Comparison of ENCODE assay signal across 10 cellular contexts in the genomic region with DNA sequence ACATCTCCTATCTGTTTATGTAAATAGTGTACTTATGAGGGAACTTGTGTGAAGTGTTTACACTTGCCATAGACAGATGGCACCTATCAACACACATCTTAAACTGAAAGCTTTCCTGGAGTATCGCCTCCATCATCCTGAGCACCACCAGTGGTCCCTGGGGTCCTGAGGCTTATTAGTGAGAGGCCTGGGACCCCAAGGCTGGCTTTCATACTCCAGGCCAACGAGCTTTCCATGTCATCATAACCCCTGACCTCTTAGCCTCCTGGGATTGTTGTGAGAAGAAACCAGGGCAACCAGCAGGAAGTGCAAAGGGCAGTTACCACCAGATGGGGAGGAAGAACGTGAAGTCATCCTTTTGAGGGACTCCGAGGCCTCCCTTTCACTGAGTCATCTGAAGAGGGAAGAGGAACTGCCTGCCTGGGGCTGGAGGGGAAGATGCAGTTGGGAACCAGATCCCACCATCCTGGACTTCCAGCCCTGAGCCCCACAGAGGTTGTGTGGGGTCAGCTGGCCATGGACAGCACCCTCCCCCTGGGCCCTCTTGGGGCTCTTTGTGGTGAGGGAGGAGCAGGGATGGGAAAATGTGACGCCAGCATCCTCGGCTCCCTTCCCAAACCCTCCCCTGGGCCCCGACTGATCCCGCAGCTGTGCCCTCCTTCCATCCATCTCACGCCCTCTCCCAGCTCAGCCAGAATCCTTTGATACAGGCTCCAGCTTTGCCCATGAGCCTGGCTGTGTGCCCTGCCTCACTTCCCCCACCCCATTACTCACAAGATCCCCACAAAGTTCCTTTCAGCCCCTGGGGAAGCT. TPM values are rescaled to one million over a fixed set of nuclear protein-coding genes. Genes with fewer than 3 reads are reported as not detected.
DNase-seq lines count a peak whose midpoint lies in the region; ATAC-seq and TF ChIP-seq lines count a peak whose summit lies in the region.
"Had no signal": no experiment of that assay in that cellular context is flagged by ENCODE, and none has a peak within 500 bp of the region (broad histone marks: within the 10 kb centered on the region; RNA-seq: fewer than 3 reads in every experiment).

No MANE protein-coding gene starts in this region.

- H3K27me3 ChIP-seq in lung (ENCODE audit: control insufficient read depth, insufficient read depth) (no peaks in the 10 kb centered on the region), aorta (ENCODE audit: control insufficient read depth in 1 of 2, insufficient read depth in 2 of 2, low read length in 1 of 2) (no peaks in the 10 kb centered on the region)

- DNase-seq in natural killer cell: no peak
- DNase-seq in natural killer cell treated with Interleukin-12 subunit alpha and Interleukin-12 subunit beta and Interleukin-15 and Interleukin-18, amount 100 ng/mL, for 72 hours (ENCODE audit: low spot score): no peak
- peak in 20 of 61 donors; percentile 19 to 66 (median 44) for DNase-seq in caudate nucleus (lab: John Stamatoyannopoulos, UW)
- peak; percentile 66 for DNase-seq in lung (ENCODE audit: low spot score)
- DNase-seq in aorta: peak; percentile 73 to 77
- no peak for DNase-seq in SW480 (ENCODE audit: low spot score)

- H3K36me3 ChIP-seq in lung (ENCODE audit: control insufficient read depth in 2 of 2, insufficient read depth in 2 of 2, low read length in 2 of 2) (no peaks in the 10 kb centered on the region), aorta (ENCODE audit: control insufficient read depth in 1 of 2, insufficient read depth in 2 of 2, low read length in 1 of 2) (no peaks in the 10 kb centered on the region)

- intact Hi-C loops in natural killer cell (cut with micrococcal nuclease) (no loop called here), aorta (cut with DNase I) (no loop called here)

- H3K4me3 Mint-ChIP-seq in natural killer cell: no peak overlapping the region
- no peak overlapping the region for H3K4me3 Mint-ChIP-seq in natural killer cell treated with Interleukin-12 subunit alpha and Interleukin-12 subunit beta and Interleukin-15 and Interleukin-18, amount 100 ng/mL, for 72 hours
- H3K4me3 Mint-ChIP-seq: CD8-positive, alpha-beta T cell had no signal

- peaks cover 10 to 11% of the 10 kb centered on the region in 2 donors for H3K27me3 Mint-ChIP-seq in natural killer cell (ENCODE audit: low read depth in 2 of 2)
- H3K27me3 Mint-ChIP-seq in natural killer cell treated with Interleukin-12 subunit alpha and Interleukin-12 subunit beta and Interleukin-15 and Interleukin-18, amount 100 ng/mL, for 72 hours: peaks cover 11 to 18% of the 10 kb centered on the region in 2 donors

- ATAC-seq in natural killer cell: peak in 2 of 3 donors; percentile 34 to 61
- no peak for ATAC-seq in natural killer cell treated with Interleukin-12 subunit alpha and Interleukin-12 subunit beta and Interleukin-15 and Interleukin-18, amount 100 ng/mL, for 72 hours
- ATAC-seq in lung (ENCODE audit: insufficient read depth, low FRiP score): peak; percentile 81
- peak; percentile 42 for ATAC-seq in aorta (ENCODE audit: low FRiP score)
- no peak for ATAC-seq in GM18511 (IDR thresholded peaks at IDR 0.05; ENCODE audit: unreplicated experiment)
- ATAC-seq in GM19452 (IDR thresholded peaks at IDR 0.05; ENCODE audit: unreplicated experiment): no peak
- ATAC-seq: CD8-positive, alpha-beta T cell had no signal

- TF ChIP-seq CTCF in natural killer cell (IDR thresholded peaks at IDR 0.05): no peak
- no peak for TF ChIP-seq CTCF in lung (IDR thresholded peaks at IDR 0.05; ENCODE audit: control extremely low read depth, extremely low read depth)

- no peaks in the 10 kb centered on the region for H3K36me3 Mint-ChIP-seq in natural killer cell
- no peaks in the 10 kb centered on the region for H3K36me3 Mint-ChIP-seq in natural killer cell treated with Interleukin-12 subunit alpha and Interleukin-12 subunit beta and Interleukin-15 and Interleukin-18, amount 100 ng/mL, for 72 hours
- H3K36me3 Mint-ChIP-seq: CD8-positive, alpha-beta T cell had no signal

- WGBS in lung, 2 donors: 42 to 47% methylated on average over 7 to 9 of the region's 9 CpGs
- WGBS in aorta, 2 donors: 69 to 72% methylated on average over 9 of the region's 9 CpGs

- H3K4me3 ChIP-seq in lung (no peak overlapping the region), aorta (ENCODE audit: low read length in 2 of 2) (no peak overlapping the region)
- H3K4me3 ChIP-seq: PC-9 had no signal

- H3K9me3 Mint-ChIP-seq in natural killer cell: no peaks in the 10 kb centered on the region
- H3K9me3 Mint-ChIP-seq in natural killer cell treated with Interleukin-12 subunit alpha and Interleukin-12 subunit beta and Interleukin-15 and Interleukin-18, amount 100 ng/mL, for 72 hours: no peaks in the 10 kb centered on the region
- H3K9me3 Mint-ChIP-seq: CD8-positive, alpha-beta T cell had no signal

- H3K4me1 Mint-ChIP-seq in natural killer cell: peaks cover 9% of the 10 kb centered on the region in 2 donors
- peaks cover 10% of the 10 kb centered on the region in 2 donors for H3K4me1 Mint-ChIP-seq in natural killer cell treated with Interleukin-12 subunit alpha and Interleukin-12 subunit beta and Interleukin-15 and Interleukin-18, amount 100 ng/mL, for 72 hours (ENCODE audit: low read depth in 2 of 2)

- peak overlapping the region in 1 of 2 donors; percentile 21 for H3K27ac Mint-ChIP-seq in natural killer cell
- H3K27ac Mint-ChIP-seq in natural killer cell treated with Interleukin-12 subunit alpha and Interleukin-12 subunit beta and Interleukin-15 and Interleukin-18, amount 100 ng/mL, for 72 hours: no peak overlapping the region
- H3K27ac Mint-ChIP-seq: CD8-positive, alpha-beta T cell had no signal

- no peaks in the 10 kb centered on the region for H3K9me3 ChIP-seq in lung (ENCODE audit: control insufficient read depth in 2 of 2, insufficient read depth in 1 of 2, low read length in 1 of 2)
- H3K9me3 ChIP-seq in aorta (ENCODE audit: control insufficient read depth, low read length): no peaks in the 10 kb centered on the region

- peaks cover 24 to 27% of the 10 kb centered on the region in 2 donors for H3K4me1 ChIP-seq in lung (ENCODE audit: control insufficient read depth in 2 of 2, insufficient read depth in 2 of 2, low read length in 2 of 2)
- H3K4me1 ChIP-seq in aorta (ENCODE audit: control insufficient read depth in 1 of 2, insufficient read depth in 2 of 2, low read length in 2 of 2): no peaks in the 10 kb centered on the region

- peak overlapping the region; percentile 46 for H3K27ac ChIP-seq in caudate nucleus (ENCODE audit: low read depth, low read length)
- H3K27ac ChIP-seq in lung (ENCODE audit: low read depth in 1 of 2, low read length in 1 of 2): peak overlapping the region; percentile 37 to 77
- H3K27ac ChIP-seq in aorta (ENCODE audit: low read depth in 1 of 2, low read length in 2 of 2): no peak overlapping the region
- H3K27ac ChIP-seq: PC-9 had no signal

RNA-seq across cellular contexts. Expression of a gene that starts 5.8 kb away (rescaled TPM):
- total RNA-seq in natural killer cell (1 to 10 TPM in 2 of 3 donors, under 1 TPM in 1; 0.48 to 2.6 (median 1.4) TPM), lung (10 to 100 TPM in 1 of 2 donors, 1 to 10 TPM in 1; 3.3 to 12.5 TPM), aorta (10 to 100 TPM; 11.7 to 14.8 TPM)
- total RNA-seq in natural killer cell treated with Interleukin-12 subunit alpha and Interleukin-12 subunit beta and Interleukin-15 and Interleukin-18, amount 100 ng/mL, for 72 hours: under 1 TPM in 1 of 2 donors, not detected in 1; 0.45 TPM
- polyA plus RNA-seq in lung (1 to 10 TPM; 2.3 to 5.5 TPM), aorta (1 to 10 TPM in 1 of 2 donors, not detected in 1; 1.3 TPM)

RNA-seq across cellular contexts. Expression of a gene that starts 22.3 kb away (rescaled TPM):
- total RNA-seq in natural killer cell (10 to 100 TPM; 17.5 to 21.8 (median 17.7) TPM), lung (10 to 100 TPM in 1 of 2 donors, 1 to 10 TPM in 1; 9.6 to 14.4 TPM), aorta (1 to 10 TPM; 7.9 to 8.8 TPM)
- 10 to 100 TPM; 18.5 to 22.7 TPM for total RNA-seq in natural killer cell treated with Interleukin-12 subunit alpha and Interleukin-12 subunit beta and Interleukin-15 and Interleukin-18, amount 100 ng/mL, for 72 hours
- polyA plus RNA-seq in lung (1 to 10 TPM; 6.0 to 6.3 TPM), aorta (1 to 10 TPM; 3.9 to 5.9 TPM)

Comparison
In these comparisons a context has a peak if more than half of its experiments do, and no peak if none do; other contexts are left out.
1. ATAC-seq: peak in natural killer cell (2 of 3), lung (single experiment) and aorta (single experiment); none in natural killer cell treated with Interleukin-12 subunit alpha and Interleukin-12 subunit beta and Interleukin-15 and Interleukin-18, amount 100 ng/mL, for 72 hours (0 of 2), GM18511 (single experiment) and GM19452 (single experiment).
2. DNase-seq: peak in lung (single experiment) and aorta (2 of 2); none in natural killer cell (single experiment), natural killer cell treated with Interleukin-12 subunit alpha and Interleukin-12 subunit beta and Interleukin-15 and Interleukin-18, amount 100 ng/mL, for 72 hours (single experiment) and SW480 (single experiment).
3. H3K27ac ChIP-seq: peak in caudate nucleus (single experiment) and lung (2 of 2); none in aorta (0 of 2).